9 cellular contexts compared by ENCODE assay signal in the genomic region with DNA sequence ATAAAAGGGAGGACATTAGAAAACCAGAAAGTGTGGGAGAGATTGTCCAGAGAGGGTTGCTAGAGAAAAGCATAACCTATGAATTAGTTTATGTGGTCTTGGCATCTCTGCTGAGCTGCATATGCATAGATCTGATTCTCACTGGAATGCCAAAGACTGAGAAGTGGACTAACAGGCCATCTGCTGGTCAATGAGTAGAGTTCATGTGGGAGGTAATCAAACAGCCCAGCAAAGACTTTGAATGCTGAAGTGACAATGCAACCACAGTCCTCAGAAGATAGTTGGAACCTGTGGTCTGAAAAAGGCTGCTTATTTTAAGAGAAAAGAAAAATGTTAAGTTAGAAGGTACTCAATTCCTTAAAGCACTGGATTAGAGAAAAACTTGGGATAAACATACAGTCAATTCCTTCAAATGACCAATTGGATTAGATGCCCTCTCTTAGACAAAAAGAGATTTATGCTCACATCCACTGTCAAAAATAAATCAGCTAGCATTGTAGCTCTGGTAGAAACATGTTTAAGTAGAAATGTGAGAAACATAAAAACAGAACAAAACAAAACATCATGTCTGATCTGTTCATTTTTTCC.
DNase-seq lines count a peak whose midpoint lies in the region; ATAC-seq, FAIRE-seq and TF ChIP-seq lines count a peak whose summit lies in the region.
"Had no signal": no experiment of that assay in that cellular context is flagged by ENCODE, and none has a peak within 500 bp of the region (broad histone marks: within the 10 kb centered on the region; RNA-seq: fewer than 3 reads in every experiment).

No MANE protein-coding gene starts in this region.

- DNase-seq in DMS79 treated with DMSO at 0.1 percent for 48 hours (lab: John Stamatoyannopoulos, UW) (peak; percentile 10), H54 (ENCODE audit: insufficient read length, low spot score) (peak; percentile 2), NCI-H2196 (lab: John Stamatoyannopoulos, UW; ENCODE audit: unreplicated experiment) (peak; percentile 34), bronchial epithelial cell (ENCODE audit: low read depth) (peak; percentile 21), retinal pigment epithelial cell (ENCODE audit: low read depth) (no peak), epidermal melanocyte (ENCODE audit: insufficient read length, low spot score) (no peak)
- DNase-seq in activated naive CD4-positive, alpha-beta T cell (lab: John Stamatoyannopoulos, UW) = no peak

- FAIRE-seq in H54 (lab: Jason Lieb, UNC) = peak; percentile 98
- no peak for FAIRE-seq in bronchial epithelial cell (lab: Jason Lieb, UNC)
- FAIRE-seq: endometrium had no signal

- TF ChIP-seq CTCF in bronchial epithelial cell (IDR thresholded peaks at IDR 0.05; ENCODE audit: insufficient read depth, low read length, severe bottlenecking) (peak; percentile 34), retinal pigment epithelial cell (conservative IDR thresholded peaks at IDR 0.05; ENCODE audit: low read depth, low read length) (peak; percentile 82)

- no peaks in the 10 kb centered on the region for H3K27me3 ChIP-seq in bronchial epithelial cell (ENCODE audit: control insufficient read depth, insufficient read depth, low read length)

- no peak overlapping the region for H3K4me3 ChIP-seq in bronchial epithelial cell (ENCODE audit: low read depth, low read length)
- H3K4me3 ChIP-seq in retinal pigment epithelial cell (ENCODE audit: low read length) = no peak overlapping the region

- no peak for TF ChIP-seq POLR2A in H54 (IDR thresholded peaks at IDR 0.05; ENCODE audit: low read depth, low read length)

- ATAC-seq in GM18861 (IDR thresholded peaks at IDR 0.05; ENCODE audit: unreplicated experiment) = no peak

- H3K36me3 ChIP-seq in bronchial epithelial cell (ENCODE audit: control insufficient read depth, insufficient read depth, low read length) = no peaks in the 10 kb centered on the region

Comparison
In these comparisons a context has a peak if more than half of its experiments do, and no peak if none do; other contexts are left out.
1. DNase-seq: peak in DMS79 treated with DMSO at 0.1 percent for 48 hours (single experiment), H54 (single experiment), NCI-H2196 (single experiment) and bronchial epithelial cell (single experiment); none in retinal pigment epithelial cell (single experiment), activated naive CD4-positive, alpha-beta T cell (0 of 4) and epidermal melanocyte (single experiment).